18 cellular contexts compared by ENCODE assay signal in genomic region chr15:70061696-70062270, GRCh38. TPM values are rescaled to one million over a fixed set of nuclear protein-coding genes. Genes with fewer than 3 reads are reported as not detected.
DNase-seq lines count a peak whose midpoint lies in the region; ATAC-seq and TF ChIP-seq lines count a peak whose summit lies in the region.
"Had no signal": no experiment of that assay in that cellular context is flagged by ENCODE, and none has a peak within 500 bp of the region (broad histone marks: within the 10 kb centered on the region; RNA-seq: fewer than 3 reads in every experiment).

No MANE protein-coding gene starts in this region.

- no peak for TF ChIP-seq POLR2A in body of pancreas (IDR thresholded peaks at IDR 0.05)

- ATAC-seq in body of pancreas: peak; percentile 3
- no peak for ATAC-seq in HG03039 (IDR thresholded peaks at IDR 0.05; ENCODE audit: unreplicated experiment)
- no peak for ATAC-seq in HG02981 (IDR thresholded peaks at IDR 0.05; ENCODE audit: unreplicated experiment)
- ATAC-seq: activated naive CD8-positive, alpha-beta T cell treated with anti-CD3 and anti-CD28 coated beads, Interleukin-2, amount 50 U/mL, for 24 hours; activated T-cell treated with anti-CD3 and anti-CD28 coated beads, Interleukin-2, amount 50 U/mL, for 72 hours; natural killer cell treated with Interleukin-12 subunit alpha and Interleukin-12 subunit beta and Interleukin-15 and Interleukin-18, amount 100 ng/mL, for 72 hours had no signal

- H3K9me3 ChIP-seq in body of pancreas (no peaks in the 10 kb centered on the region), muscle layer of colon (ENCODE audit: low read length) (no peaks in the 10 kb centered on the region), subcutaneous abdominal adipose tissue (ENCODE audit: control insufficient read depth in 5 of 5, low read length in 5 of 5) (no peaks in the 10 kb centered on the region)
- H3K9me3 ChIP-seq: gastroesophageal sphincter, lower lobe of right lung, right lobe of liver had no signal

- H3K27me3 ChIP-seq in body of pancreas (no peaks in the 10 kb centered on the region), muscle layer of colon (ENCODE audit: control insufficient read depth in 1 of 2, insufficient read depth in 2 of 2, low read length in 2 of 2) (no peaks in the 10 kb centered on the region), subcutaneous abdominal adipose tissue (ENCODE audit: control insufficient read depth in 5 of 5, insufficient read depth in 4 of 5, low read length in 5 of 5) (no peaks in the 10 kb centered on the region)
- H3K27me3 ChIP-seq: gastroesophageal sphincter, right lobe of liver had no signal

- H3K4me3 ChIP-seq in body of pancreas: no peak overlapping the region
- H3K4me3 ChIP-seq in muscle layer of colon (ENCODE audit: low read depth in 1 of 2, low read length in 2 of 2): peak overlapping the region; percentile 5 to 25
- peak overlapping the region in 1 of 5 donors; percentile 25 for H3K4me3 ChIP-seq in subcutaneous abdominal adipose tissue (ENCODE audit: low read depth in 1 of 5, low read length in 5 of 5)
- H3K4me3 ChIP-seq: lower lobe of right lung, right lobe of liver had no signal

- H3K27ac ChIP-seq in body of pancreas (peak overlapping the region in 3 of 4 donors; percentile 44 to 64 (median 56)), muscle layer of colon (ENCODE audit: low read depth, low read length) (peak overlapping the region; percentile 88), subcutaneous abdominal adipose tissue (ENCODE audit: low read depth, low read length) (peak overlapping the region; percentile 54)
- H3K27ac ChIP-seq: lower lobe of right lung, right lobe of liver had no signal

- H3K9ac ChIP-seq in muscle layer of colon (ENCODE audit: low read length): no peak overlapping the region
- H3K9ac ChIP-seq in subcutaneous abdominal adipose tissue (ENCODE audit: low read length in 5 of 5): no peak overlapping the region

- WGBS in body of pancreas, 2 donors: 60 to 77% methylated on average over 15 of the region's 15 CpGs

- intact Hi-C loops in body of pancreas (cut with DNase I): no loop called here

- H3K36me3 ChIP-seq in body of pancreas (replicated peaks in 1 of 2; ENCODE audit: insufficient read depth in 1 of 2, low read depth in 2 of 2) (peaks cover 0 to 18% of the 10 kb centered on the region in 2 donors), muscle layer of colon (ENCODE audit: insufficient read depth, low read length) (peaks cover 68% of the 10 kb centered on the region), subcutaneous abdominal adipose tissue (ENCODE audit: control insufficient read depth in 5 of 5, insufficient read depth in 5 of 5, low read length in 5 of 5) (peaks cover 0 to 94% (median 82%) of the 10 kb centered on the region in 5 donors)

- DNase-seq in NCI-H2081 treated with DMSO at 0.1 percent for 48 hours (lab: John Stamatoyannopoulos, UW): peak; percentile 28
- DNase-seq in NCI-H2081 (lab: John Stamatoyannopoulos, UW): no peak
- no peak for DNase-seq in body of pancreas
- DNase-seq in middle frontal gyrus (ENCODE audit: extremely low spot score, low spot score): no peak
- DNase-seq: activated CD4-positive, alpha-beta T cell treated with anti-CD3 and anti-CD28 coated beads, Interleukin-2, amount 50 U/mL, for 48 hours; activated naive CD8-positive, alpha-beta T cell treated with anti-CD3 and anti-CD28 coated beads, Interleukin-2, amount 50 U/mL, for 24 hours; activated T-cell treated with anti-CD3 and anti-CD28 coated beads, Interleukin-2, amount 50 U/mL, for 72 hours; H7; stimulated activated CD4-positive, alpha-beta T cell treated with anti-CD3 and anti-CD28 coated beads, Interleukin-4, amount 100 ng/mL, for 1 hour; stimulated activated CD8-positive, alpha-beta memory T cell treated with anti-CD3 and anti-CD28 coated beads, Interleukin-4, amount 100 ng/mL, for 48 hours had no signal

- no peak for TF ChIP-seq CTCF in body of pancreas (IDR thresholded peaks at IDR 0.05)

- H3K4me1 ChIP-seq in body of pancreas (peaks cover 39% of the 10 kb centered on the region), muscle layer of colon (ENCODE audit: insufficient read depth, low read length) (peaks cover 56% of the 10 kb centered on the region), subcutaneous abdominal adipose tissue (ENCODE audit: control insufficient read depth in 5 of 5, insufficient read depth in 5 of 5, low read length in 5 of 5) (peaks cover 0 to 60% (median 47%) of the 10 kb centered on the region in 5 donors)

RNA-seq across cellular contexts. Expression of gene TLE3, which starts 35.9 kb away (rescaled TPM):
- 10 to 100 TPM; 16.6 to 33.9 TPM for total RNA-seq in body of pancreas

Comparison
In these comparisons a context has a peak if more than half of its experiments do, and no peak if none do; other contexts are left out.
1. H3K4me3 ChIP-seq: peak in muscle layer of colon (2 of 2); none in body of pancreas (0 of 2).
2. Peak in every context shown above with its lines, with median percentiles within 50 percentile points of each other: H3K27ac ChIP-seq.